ENCODE assay signal across 29 cellular contexts in the genomic region with DNA sequence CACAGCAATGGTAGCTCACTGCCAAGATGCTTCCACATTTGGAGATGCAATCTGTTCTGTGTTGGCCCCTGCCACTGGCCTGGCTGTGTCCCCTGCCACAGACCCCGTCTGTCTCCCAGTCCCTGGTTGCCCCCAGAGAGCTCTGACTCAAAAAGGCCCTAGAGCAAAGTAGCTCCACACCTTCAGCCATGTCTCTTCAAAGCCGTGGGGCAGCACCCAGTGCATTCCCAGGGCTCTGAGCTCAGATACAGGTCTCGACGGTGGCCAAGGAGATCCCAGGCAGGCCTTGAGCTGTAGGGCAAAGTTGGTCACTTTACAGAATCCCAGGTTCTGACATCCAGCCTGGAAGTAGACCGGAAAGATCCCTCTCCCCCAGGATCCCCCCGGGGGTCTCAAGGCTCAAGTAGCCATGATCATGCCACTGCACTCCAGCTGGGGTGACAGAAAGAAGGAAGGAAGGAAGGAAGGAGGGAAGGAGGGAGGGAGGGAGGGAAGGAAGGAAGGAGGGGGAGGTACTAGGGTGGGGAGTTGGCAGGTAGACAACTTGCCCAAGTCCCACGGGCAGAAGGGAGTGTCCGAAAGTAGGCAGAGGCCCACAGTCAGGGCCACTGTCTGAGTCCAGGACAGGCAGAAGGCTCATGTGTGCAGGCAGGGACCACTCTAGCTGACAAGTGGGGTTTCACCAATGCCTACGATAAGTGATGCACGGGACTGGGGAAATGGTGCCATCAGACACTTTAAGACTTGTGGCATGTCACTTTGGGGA. TPM values are rescaled to one million over a fixed set of nuclear protein-coding genes. Genes with fewer than 3 reads are reported as not detected.
DNase-seq lines count a peak whose midpoint lies in the region; ATAC-seq and TF ChIP-seq lines count a peak whose summit lies in the region.
"Had no signal": no experiment of that assay in that cellular context is flagged by ENCODE, and none has a peak within 500 bp of the region (broad histone marks: within the 10 kb centered on the region; RNA-seq: fewer than 3 reads in every experiment).

No MANE protein-coding gene starts in this region.

- DNase-seq in activated effector memory CD4-positive, alpha-beta T cell treated with anti-CD3 and anti-CD28 coated beads, Interleukin-2, amount 50 U/mL, for 16 hours = peak; percentile 58
- DNase-seq in activated effector memory CD4-positive, alpha-beta T cell treated with Interleukin-2 at 50 U/mL for 16 hours = no peak
- DNase-seq in CD4-positive, alpha-beta T cell = no peak
- DNase-seq in effector memory CD8-positive, alpha-beta T cell = no peak
- DNase-seq in stomach = peak; percentile 8
- DNase-seq in HAP-1 (ENCODE audit: low spot score in 2 of 2) = no peak
- DNase-seq in NCI-H2029 treated with DMSO at 0.1 percent for 48 hours (lab: John Stamatoyannopoulos, UW) = no peak
- DNase-seq: activated CD4-positive, CD25-positive, alpha-beta regulatory T cell treated with anti-CD3 and anti-CD28 coated beads, Interleukin-2, amount 50 U/mL, for 72 hours; activated naive CD8-positive, alpha-beta T cell treated with anti-CD3 and anti-CD28 coated beads for 36 hours; C1 segment of cervical spinal cord; central memory CD4-positive, alpha-beta T cell; HFFc6; KG1; mesendoderm; MG63; NCI-H2029; NCI-H2227 treated with DMSO at 0.1 percent for 48 hours; NCI-H748 treated with DMSO at 0.1 percent for 48 hours; nucleus accumbens; RPMI8226; trophoblast cell had no signal

- peaks cover 21% of the 10 kb centered on the region for H3K4me1 Mint-ChIP-seq in CD4-positive, alpha-beta T cell (ENCODE audit: low read depth)
- peaks cover 25 to 30% of the 10 kb centered on the region in 2 donors for H3K4me1 Mint-ChIP-seq in effector memory CD8-positive, alpha-beta T cell (ENCODE audit: low read depth in 2 of 2)

- no peaks in the 10 kb centered on the region for H3K27me3 ChIP-seq in CD4-positive, alpha-beta T cell (ENCODE audit: control insufficient read depth, insufficient read depth, low read length)
- peaks cover 0 to 7% (median 0%) of the 10 kb centered on the region in 3 donors for H3K27me3 ChIP-seq in stomach
- no peaks in the 10 kb centered on the region for H3K27me3 ChIP-seq in HAP-1 (ENCODE audit: low read depth)
- H3K27me3 ChIP-seq: ascending aorta, hepatocyte, MG63 had no signal

- no peak for TF ChIP-seq POLR2A in stomach (IDR thresholded peaks at IDR 0.05)

- H3K36me3 ChIP-seq in stomach (no peaks in the 10 kb centered on the region), HAP-1 (replicated peaks) (peaks cover 2% of the 10 kb centered on the region)
- H3K36me3 ChIP-seq: ascending aorta, gastroesophageal sphincter, MG63 had no signal

- no peak for TF ChIP-seq CTCF in CD4-positive, alpha-beta T cell (IDR thresholded peaks at IDR 0.05)
- no peak for TF ChIP-seq CTCF in stomach (IDR thresholded peaks at IDR 0.05)

- H3K4me3 Mint-ChIP-seq in CD4-positive, alpha-beta T cell = peak overlapping the region; percentile 51
- no peak overlapping the region for H3K4me3 Mint-ChIP-seq in effector memory CD8-positive, alpha-beta T cell
- H3K4me3 Mint-ChIP-seq: activated naive CD8-positive, alpha-beta T cell treated with anti-CD3 and anti-CD28 coated beads for 36 hours; activated T-helper 1 cell treated with anti-CD3 and anti-CD28 coated beads, Interleukin-12 subunit alpha, Interleukin-12 subunit beta, Interleukin-2, Interleukin-4 antibody, amounts not matched to agents 30 ng/mL and 10 ng/mL and 1 ng/mL, durations not matched to agents 14 hours and 24 hours and 36 hours; HFFc6; T-helper 1 cell treated with Interleukin-12 subunit alpha and Interleukin-12 subunit beta and Interleukin-4 antibody, amounts not matched to agents 30 μg/mL and 1 μg/mL, for 36 hours had no signal

- intact Hi-C loops in CD4-positive, alpha-beta T cell (cut with DNase I, micrococcal nuclease) = no loop called here
- intact Hi-C loops in stomach (cut with DNase I; ENCODE audit: low total_unique reads) = loop anchor here (10.0 kb wide), 1 partner anchor 293 kb away; no protein-coding TSS in a partner anchor

- ATAC-seq in CD4-positive, alpha-beta T cell (ENCODE audit: poor library complexity) = no peak
- ATAC-seq in effector memory CD8-positive, alpha-beta T cell (replicated peaks) = no peak
- ATAC-seq: gastroesophageal sphincter, GM12878, left lobe of liver had no signal

- 55 to 65% (median 60%) methylated on average over 8 to 10 of the region's 10 CpGs for WGBS in stomach, 5 donors

- in situ Hi-C loops in HAP-1 (cut with MboI; ENCODE audit: low sequenced_read_pairs) = no loop called here

- no peaks in the 10 kb centered on the region for H3K36me3 Mint-ChIP-seq in CD4-positive, alpha-beta T cell (ENCODE audit: low read depth)
- H3K36me3 Mint-ChIP-seq in effector memory CD8-positive, alpha-beta T cell (ENCODE audit: insufficient read depth) = peaks cover 9% of the 10 kb centered on the region

- H3K27ac Mint-ChIP-seq in CD4-positive, alpha-beta T cell = no peak overlapping the region
- peak overlapping the region; percentile 77 to 83 for H3K27ac Mint-ChIP-seq in effector memory CD8-positive, alpha-beta T cell
- H3K27ac Mint-ChIP-seq: activated naive CD8-positive, alpha-beta T cell treated with anti-CD3 and anti-CD28 coated beads for 36 hours; activated T-helper 1 cell treated with anti-CD3 and anti-CD28 coated beads, Interleukin-12 subunit alpha, Interleukin-12 subunit beta, Interleukin-2, Interleukin-4 antibody, amounts not matched to agents 30 ng/mL and 10 ng/mL and 1 ng/mL, durations not matched to agents 14 hours and 24 hours and 36 hours; HFFc6; T-helper 1 cell treated with Interleukin-12 subunit alpha and Interleukin-12 subunit beta and Interleukin-4 antibody, amounts not matched to agents 30 μg/mL and 1 μg/mL, for 36 hours had no signal

- H3K4me3 ChIP-seq in stomach (no peak overlapping the region), HAP-1 (no peak overlapping the region)
- H3K4me3 ChIP-seq: ascending aorta, gastroesophageal sphincter, GM12878, hepatocyte, MG63, SK-N-MC had no signal

- H3K27ac ChIP-seq in CD4-positive, alpha-beta T cell (ENCODE audit: low read depth, low read length) = no peak overlapping the region
- H3K27ac ChIP-seq in stomach = peak overlapping the region in 1 of 5 donors; percentile 56
- H3K27ac ChIP-seq: ascending aorta, gastroesophageal sphincter, hepatocyte, SK-N-MC had no signal

- no peaks in the 10 kb centered on the region for H3K27me3 Mint-ChIP-seq in CD4-positive, alpha-beta T cell
- H3K27me3 Mint-ChIP-seq in effector memory CD8-positive, alpha-beta T cell = no peaks in the 10 kb centered on the region
- H3K27me3 Mint-ChIP-seq: activated naive CD8-positive, alpha-beta T cell treated with anti-CD3 and anti-CD28 coated beads for 36 hours had no signal

- POLR2A ChIA-PET in CD4-positive, alpha-beta T cell (lab: Charles Lee) = no interaction called here

- no peak for TF ChIP-seq EP300 in stomach (IDR thresholded peaks at IDR 0.05)

- H3K4me1 ChIP-seq in stomach (peaks cover 9 to 17% (median 15%) of the 10 kb centered on the region in 4 donors), HAP-1 (peaks cover 6% of the 10 kb centered on the region)

- CTCF ChIA-PET in CD4-positive, alpha-beta T cell (lab: Charles Lee) = no interaction called here

- H3K9me3 ChIP-seq in CD4-positive, alpha-beta T cell (ENCODE audit: control insufficient read depth, low read length) = no peaks in the 10 kb centered on the region
- H3K9me3 ChIP-seq in stomach = no peaks in the 10 kb centered on the region
- H3K9me3 ChIP-seq in HAP-1 = no peaks in the 10 kb centered on the region
- H3K9me3 ChIP-seq: ascending aorta, gastroesophageal sphincter, MG63 had no signal

- H3K9me3 Mint-ChIP-seq in CD4-positive, alpha-beta T cell = no peaks in the 10 kb centered on the region
- H3K9me3 Mint-ChIP-seq in effector memory CD8-positive, alpha-beta T cell = no peaks in the 10 kb centered on the region
- H3K9me3 Mint-ChIP-seq: activated naive CD8-positive, alpha-beta T cell treated with anti-CD3 and anti-CD28 coated beads for 36 hours; activated T-helper 1 cell treated with anti-CD3 and anti-CD28 coated beads, Interleukin-12 subunit alpha, Interleukin-12 subunit beta, Interleukin-2, Interleukin-4 antibody, amounts not matched to agents 30 ng/mL and 10 ng/mL and 1 ng/mL, durations not matched to agents 14 hours and 24 hours and 36 hours; HFFc6; T-helper 1 cell treated with Interleukin-12 subunit alpha and Interleukin-12 subunit beta and Interleukin-4 antibody, amounts not matched to agents 30 μg/mL and 1 μg/mL, for 36 hours had no signal

RNA-seq across cellular contexts. Expression of a gene that starts 4.8 kb away (rescaled TPM):
- 100 to 1,000 TPM; 318 to 322 TPM for total RNA-seq in CD4-positive, alpha-beta T cell
- 100 to 1,000 TPM; 111 to 289 (median 131) TPM for total RNA-seq in stomach
- polyA plus RNA-seq in stomach = 100 to 1,000 TPM; 230 to 310 (median 271) TPM

RNA-seq across cellular contexts. Expression of a gene that starts 25.4 kb away (rescaled TPM):
- total RNA-seq in CD4-positive, alpha-beta T cell = 10 to 100 TPM; 36.6 to 40.3 TPM
- 10 to 100 TPM in 2 of 5 donors, 1 to 10 TPM in 2, under 1 TPM in 1; 0.58 to 94.7 (median 5.0) TPM for total RNA-seq in stomach
- 10 to 100 TPM; 12.8 to 30.5 (median 20.0) TPM for polyA plus RNA-seq in stomach

RNA-seq across cellular contexts. Expression of a gene that starts 31.4 kb away (rescaled TPM):
- total RNA-seq in CD4-positive, alpha-beta T cell = 100 to 1,000 TPM; 120 to 128 TPM
- 100 to 1,000 TPM in 1 of 5 donors, 10 to 100 TPM in 4; 18.7 to 101 (median 77.4) TPM for total RNA-seq in stomach
- 100 to 1,000 TPM; 136 to 158 (median 156) TPM for polyA plus RNA-seq in stomach

Comparison
In these comparisons a context has a peak if more than half of its experiments do, and no peak if none do; other contexts are left out.
1. DNase-seq: peak in activated effector memory CD4-positive, alpha-beta T cell treated with anti-CD3 and anti-CD28 coated beads, Interleukin-2, amount 50 U/mL, for 16 hours (single experiment) and stomach (single experiment); none in activated effector memory CD4-positive, alpha-beta T cell treated with Interleukin-2 at 50 U/mL for 16 hours (single experiment), CD4-positive, alpha-beta T cell (0 of 10), effector memory CD8-positive, alpha-beta T cell (0 of 3), HAP-1 (0 of 2) and NCI-H2029 treated with DMSO at 0.1 percent for 48 hours (single experiment).